Comparison of ENCODE assay signal across 15 cellular contexts in genomic region chr3:157347577-157348303, GRCh38.
DNase-seq lines count a peak whose midpoint lies in the region; ATAC-seq and TF ChIP-seq lines count a peak whose summit lies in the region.
"Had no signal": no experiment of that assay in that cellular context is flagged by ENCODE, and none has a peak within 500 bp of the region (broad histone marks: within the 10 kb centered on the region; RNA-seq: fewer than 3 reads in every experiment).

No MANE protein-coding gene starts in this region.

- H3K36me3 Mint-ChIP-seq in glutamatergic neuron (ENCODE audit: unreplicated experiment) = no peaks in the 10 kb centered on the region
- H3K36me3 Mint-ChIP-seq: activated CD4-positive, alpha-beta memory T cell treated with anti-CD3 and anti-CD28 coated beads for 36 hours; activated naive CD4-positive, alpha-beta T cell treated with anti-CD3 and anti-CD28 coated beads, Interleukin-2, amount 50 U/mL, for 24 hours; natural killer cell treated with Interleukin-12 subunit alpha and Interleukin-12 subunit beta and Interleukin-15 and Interleukin-18, amount 100 ng/mL, for 72 hours had no signal

- no peak for TF ChIP-seq POLR2A in transverse colon (IDR thresholded peaks at IDR 0.05)

- TF ChIP-seq EP300 in transverse colon (IDR thresholded peaks at IDR 0.05; ENCODE audit: low read depth) = no peak

- POLR2A ChIA-PET in A673 (lab: Charles Lee; ENCODE audit: low non-redundant PET) = no interaction called here

- H3K9me3 ChIP-seq in A673 (ENCODE audit: low read depth, low read length, poor library complexity, severe bottlenecking) = no peaks in the 10 kb centered on the region
- H3K9me3 ChIP-seq in WERI-Rb-1 (ENCODE audit: severe bottlenecking) = peaks cover 2% of the 10 kb centered on the region
- no peaks in the 10 kb centered on the region for H3K9me3 ChIP-seq in transverse colon

- no peaks in the 10 kb centered on the region for H3K4me1 Mint-ChIP-seq in glutamatergic neuron (ENCODE audit: low read depth, unreplicated experiment)
- H3K4me1 Mint-ChIP-seq: activated naive CD4-positive, alpha-beta T cell treated with anti-CD3 and anti-CD28 coated beads, Interleukin-2, amount 50 U/mL, for 24 hours had no signal

- H3K4me1 ChIP-seq in A673 (ENCODE audit: insufficient read depth, low read length, poor library complexity, severe bottlenecking) (no peaks in the 10 kb centered on the region), transverse colon (no peaks in the 10 kb centered on the region)

- H3K27me3 ChIP-seq in A673 (replicated peaks; ENCODE audit: insufficient read depth, low read depth, low read length, poor library complexity) (no peaks in the 10 kb centered on the region), H7 (ENCODE audit: control insufficient read depth, insufficient read depth, low read length) (no peaks in the 10 kb centered on the region), WERI-Rb-1 (ENCODE audit: insufficient read depth, low read depth, severe bottlenecking) (no peaks in the 10 kb centered on the region), transverse colon (no peaks in the 10 kb centered on the region)

- peaks cover 2% of the 10 kb centered on the region for H3K9me3 Mint-ChIP-seq in glutamatergic neuron (ENCODE audit: unreplicated experiment)

- H3K27me3 Mint-ChIP-seq in glutamatergic neuron (ENCODE audit: unreplicated experiment) = peaks cover 2% of the 10 kb centered on the region
- H3K27me3 Mint-ChIP-seq: activated CD4-positive, alpha-beta memory T cell treated with anti-CD3 and anti-CD28 coated beads for 36 hours; activated naive CD4-positive, alpha-beta T cell treated with anti-CD3 and anti-CD28 coated beads, Interleukin-2, amount 50 U/mL, for 24 hours; natural killer cell treated with Interleukin-12 subunit alpha and Interleukin-12 subunit beta and Interleukin-15 and Interleukin-18, amount 100 ng/mL, for 72 hours had no signal

- in situ Hi-C loops in transverse colon (cut with MboI; ENCODE audit: low pct_ligation_motif_present in 1 of 4, low pct_unique_long_range_greater_than_20kb in 1 of 4, low sequenced_read_pairs in 3 of 4) = no loop called here

- WGBS in transverse colon (ENCODE audit: low coverage in 1 of 2), 2 donors = 82 to 93% methylated on average over 3 to 12 of the region's 12 CpGs

- H3K4me3 ChIP-seq in A673 (ENCODE audit: low read depth, low read length, poor library complexity, severe bottlenecking) (no peak overlapping the region), H7 (ENCODE audit: insufficient read depth, low read depth, low read length) (no peak overlapping the region), WERI-Rb-1 (ENCODE audit: low read depth, low read length) (no peak overlapping the region), transverse colon (no peak overlapping the region)

- H3K27ac Mint-ChIP-seq in glutamatergic neuron (ENCODE audit: unreplicated experiment) = no peak overlapping the region
- H3K27ac Mint-ChIP-seq: activated CD4-positive, alpha-beta memory T cell treated with anti-CD3 and anti-CD28 coated beads for 36 hours; activated naive CD4-positive, alpha-beta T cell treated with anti-CD3 and anti-CD28 coated beads, Interleukin-2, amount 50 U/mL, for 24 hours; natural killer cell treated with Interleukin-12 subunit alpha and Interleukin-12 subunit beta and Interleukin-15 and Interleukin-18, amount 100 ng/mL, for 72 hours had no signal

- H3K36me3 ChIP-seq in A673 (ENCODE audit: insufficient read depth, low read length, poor library complexity, severe bottlenecking) = no peaks in the 10 kb centered on the region
- H3K36me3 ChIP-seq in H7 (replicated peaks; ENCODE audit: control insufficient read depth, insufficient read depth, low read length) = no peaks in the 10 kb centered on the region
- H3K36me3 ChIP-seq in WERI-Rb-1 = no peaks in the 10 kb centered on the region
- no peaks in the 10 kb centered on the region for H3K36me3 ChIP-seq in transverse colon

- no peak overlapping the region for H3K4me3 Mint-ChIP-seq in glutamatergic neuron (ENCODE audit: unreplicated experiment)
- H3K4me3 Mint-ChIP-seq: activated CD4-positive, alpha-beta memory T cell treated with anti-CD3 and anti-CD28 coated beads for 36 hours; activated naive CD4-positive, alpha-beta T cell treated with anti-CD3 and anti-CD28 coated beads, Interleukin-2, amount 50 U/mL, for 24 hours; natural killer cell treated with Interleukin-12 subunit alpha and Interleukin-12 subunit beta and Interleukin-15 and Interleukin-18, amount 100 ng/mL, for 72 hours had no signal

- TF ChIP-seq CTCF in A673 (conservative IDR thresholded peaks at IDR 0.05; ENCODE audit: low read depth, low read length) = peak; percentile 41
- peak; percentile 56 for TF ChIP-seq CTCF in WERI-Rb-1 (IDR thresholded peaks at IDR 0.05; ENCODE audit: low read depth, low read length)
- TF ChIP-seq CTCF in glutamatergic neuron (IDR thresholded peaks at IDR 0.05; ENCODE audit: partially characterized antibody, unreplicated experiment) = peak; percentile 27
- TF ChIP-seq CTCF in transverse colon (IDR thresholded peaks at IDR 0.05) = no peak

- ATAC-seq in GM18907 (IDR thresholded peaks at IDR 0.05; ENCODE audit: unreplicated experiment) (no peak), GM19023 (IDR thresholded peaks at IDR 0.05; ENCODE audit: unreplicated experiment) (no peak)

- BruUV-seq in A673 (replicated peaks; lab: Mats Ljungman, UMichigan) = no TSS peak

- intact Hi-C loops in A673 (cut with micrococcal nuclease; ENCODE audit: unreplicated experiment) = no loop called here
- intact Hi-C loops in transverse colon (cut with DNase I; ENCODE audit: low total_unique reads) = no loop called here

- H3K27ac ChIP-seq in A673 (ENCODE audit: low read depth, low read length, poor library complexity, severe bottlenecking) (no peak overlapping the region), WERI-Rb-1 (no peak overlapping the region), transverse colon (no peak overlapping the region)

- CTCF ChIA-PET in A673 (lab: Charles Lee) = no interaction called here

- DNase-seq in A673 (ENCODE audit: low spot score) (no peak), H7 (peak; percentile 48), WERI-Rb-1 (peak; percentile 10), glutamatergic neuron (peak; percentile 33), transverse colon (no peak), NCI-H128 (lab: John Stamatoyannopoulos, UW; ENCODE audit: unreplicated experiment) (no peak)
- DNase-seq: activated CD4-positive, alpha-beta memory T cell treated with anti-CD3 and anti-CD28 coated beads for 36 hours; kidney; NCI-H1048; NCI-H774; stimulated activated naive CD4-positive, alpha-beta T cell had no signal

Comparison
In these comparisons a context has a peak if more than half of its experiments do, and no peak if none do; other contexts are left out.
1. DNase-seq: peak in H7 (single experiment), WERI-Rb-1 (single experiment) and glutamatergic neuron (single experiment); none in A673 (single experiment), transverse colon (single experiment) and NCI-H128 (single experiment).
2. CTCF ChIP-seq: peak in A673 (single experiment), WERI-Rb-1 (single experiment) and glutamatergic neuron (single experiment); none in transverse colon (0 of 5).